Comparison of ENCODE assay signal across 1 cellular context in genomic region chr10:5568984-5569383, GRCh38.
TF ChIP-seq lines count a peak whose summit lies in the region.

No MANE protein-coding gene starts in this region.

TF ChIP-seq in IMR-90, 13 proteins besides CTCF, POLR2A, EP300 and RAD21:
- no peak for TF ChIP-seq FOS (IDR thresholded peaks at IDR 0.05; ENCODE audit: low read depth, low read length)
- TF ChIP-seq, protein P1, sequence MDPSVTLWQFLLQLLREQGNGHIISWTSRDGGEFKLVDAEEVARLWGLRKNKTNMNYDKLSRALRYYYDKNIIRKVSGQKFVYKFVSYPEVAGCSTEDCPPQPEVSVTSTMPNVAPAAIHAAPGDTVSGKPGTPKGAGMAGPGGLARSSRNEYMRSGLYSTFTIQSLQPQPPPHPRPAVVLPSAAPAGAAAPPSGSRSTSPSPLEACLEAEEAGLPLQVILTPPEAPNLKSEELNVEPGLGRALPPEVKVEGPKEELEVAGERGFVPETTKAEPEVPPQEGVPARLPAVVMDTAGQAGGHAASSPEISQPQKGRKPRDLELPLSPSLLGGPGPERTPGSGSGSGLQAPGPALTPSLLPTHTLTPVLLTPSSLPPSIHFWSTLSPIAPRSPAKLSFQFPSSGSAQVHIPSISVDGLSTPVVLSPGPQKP (IDR thresholded peaks at IDR 0.05; ENCODE audit: borderline replicate concordance, low read depth, low read length) = no peak
- TF ChIP-seq BHLHE40 (IDR thresholded peaks at IDR 0.05; ENCODE audit: low read depth, low read length) = no peak
- no peak for TF ChIP-seq CHD1 (IDR thresholded peaks at IDR 0.05; ENCODE audit: low read depth, low read length)
- TF ChIP-seq CEBPB (IDR thresholded peaks at IDR 0.05; ENCODE audit: low read depth, low read length) = no peak
